In the genomic region with DNA sequence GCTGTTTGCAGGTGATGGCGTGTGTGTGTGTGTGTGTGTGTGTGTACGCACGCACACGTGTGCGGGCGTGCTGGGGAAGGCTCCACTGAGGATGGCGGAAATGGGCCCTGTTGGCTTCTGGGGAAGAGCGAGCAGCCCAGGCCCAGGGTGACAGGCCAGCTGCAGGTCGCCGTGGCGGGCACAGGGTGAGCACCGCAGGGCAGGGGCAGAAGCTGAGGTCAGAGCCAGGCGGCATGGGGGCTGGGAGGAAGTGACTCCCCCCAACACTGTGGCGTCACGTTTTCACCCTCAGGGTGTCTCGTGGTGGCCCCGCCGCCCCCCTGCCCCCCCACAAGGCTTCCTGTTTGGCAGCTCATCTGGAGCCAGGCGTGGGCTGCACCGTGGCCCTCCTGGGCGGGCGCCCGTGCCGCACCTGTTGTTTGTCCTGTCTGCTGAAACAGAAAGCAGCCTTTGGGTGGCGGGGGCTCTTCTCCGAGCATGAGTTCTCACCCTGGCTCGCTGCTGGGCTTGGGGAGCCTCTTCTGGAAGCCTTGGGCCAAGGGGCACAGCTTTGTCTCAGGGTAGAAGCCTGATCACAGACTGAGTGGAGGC, we compare ENCODE assay signal across 1 cellular context.
TF ChIP-seq lines count a peak whose summit lies in the region.

No MANE protein-coding gene starts in this region.

TF ChIP-seq in GM23338, 12 proteins besides CTCF, POLR2A, EP300 and RAD21 (continued from another document):
- TF ChIP-seq, protein P1, sequence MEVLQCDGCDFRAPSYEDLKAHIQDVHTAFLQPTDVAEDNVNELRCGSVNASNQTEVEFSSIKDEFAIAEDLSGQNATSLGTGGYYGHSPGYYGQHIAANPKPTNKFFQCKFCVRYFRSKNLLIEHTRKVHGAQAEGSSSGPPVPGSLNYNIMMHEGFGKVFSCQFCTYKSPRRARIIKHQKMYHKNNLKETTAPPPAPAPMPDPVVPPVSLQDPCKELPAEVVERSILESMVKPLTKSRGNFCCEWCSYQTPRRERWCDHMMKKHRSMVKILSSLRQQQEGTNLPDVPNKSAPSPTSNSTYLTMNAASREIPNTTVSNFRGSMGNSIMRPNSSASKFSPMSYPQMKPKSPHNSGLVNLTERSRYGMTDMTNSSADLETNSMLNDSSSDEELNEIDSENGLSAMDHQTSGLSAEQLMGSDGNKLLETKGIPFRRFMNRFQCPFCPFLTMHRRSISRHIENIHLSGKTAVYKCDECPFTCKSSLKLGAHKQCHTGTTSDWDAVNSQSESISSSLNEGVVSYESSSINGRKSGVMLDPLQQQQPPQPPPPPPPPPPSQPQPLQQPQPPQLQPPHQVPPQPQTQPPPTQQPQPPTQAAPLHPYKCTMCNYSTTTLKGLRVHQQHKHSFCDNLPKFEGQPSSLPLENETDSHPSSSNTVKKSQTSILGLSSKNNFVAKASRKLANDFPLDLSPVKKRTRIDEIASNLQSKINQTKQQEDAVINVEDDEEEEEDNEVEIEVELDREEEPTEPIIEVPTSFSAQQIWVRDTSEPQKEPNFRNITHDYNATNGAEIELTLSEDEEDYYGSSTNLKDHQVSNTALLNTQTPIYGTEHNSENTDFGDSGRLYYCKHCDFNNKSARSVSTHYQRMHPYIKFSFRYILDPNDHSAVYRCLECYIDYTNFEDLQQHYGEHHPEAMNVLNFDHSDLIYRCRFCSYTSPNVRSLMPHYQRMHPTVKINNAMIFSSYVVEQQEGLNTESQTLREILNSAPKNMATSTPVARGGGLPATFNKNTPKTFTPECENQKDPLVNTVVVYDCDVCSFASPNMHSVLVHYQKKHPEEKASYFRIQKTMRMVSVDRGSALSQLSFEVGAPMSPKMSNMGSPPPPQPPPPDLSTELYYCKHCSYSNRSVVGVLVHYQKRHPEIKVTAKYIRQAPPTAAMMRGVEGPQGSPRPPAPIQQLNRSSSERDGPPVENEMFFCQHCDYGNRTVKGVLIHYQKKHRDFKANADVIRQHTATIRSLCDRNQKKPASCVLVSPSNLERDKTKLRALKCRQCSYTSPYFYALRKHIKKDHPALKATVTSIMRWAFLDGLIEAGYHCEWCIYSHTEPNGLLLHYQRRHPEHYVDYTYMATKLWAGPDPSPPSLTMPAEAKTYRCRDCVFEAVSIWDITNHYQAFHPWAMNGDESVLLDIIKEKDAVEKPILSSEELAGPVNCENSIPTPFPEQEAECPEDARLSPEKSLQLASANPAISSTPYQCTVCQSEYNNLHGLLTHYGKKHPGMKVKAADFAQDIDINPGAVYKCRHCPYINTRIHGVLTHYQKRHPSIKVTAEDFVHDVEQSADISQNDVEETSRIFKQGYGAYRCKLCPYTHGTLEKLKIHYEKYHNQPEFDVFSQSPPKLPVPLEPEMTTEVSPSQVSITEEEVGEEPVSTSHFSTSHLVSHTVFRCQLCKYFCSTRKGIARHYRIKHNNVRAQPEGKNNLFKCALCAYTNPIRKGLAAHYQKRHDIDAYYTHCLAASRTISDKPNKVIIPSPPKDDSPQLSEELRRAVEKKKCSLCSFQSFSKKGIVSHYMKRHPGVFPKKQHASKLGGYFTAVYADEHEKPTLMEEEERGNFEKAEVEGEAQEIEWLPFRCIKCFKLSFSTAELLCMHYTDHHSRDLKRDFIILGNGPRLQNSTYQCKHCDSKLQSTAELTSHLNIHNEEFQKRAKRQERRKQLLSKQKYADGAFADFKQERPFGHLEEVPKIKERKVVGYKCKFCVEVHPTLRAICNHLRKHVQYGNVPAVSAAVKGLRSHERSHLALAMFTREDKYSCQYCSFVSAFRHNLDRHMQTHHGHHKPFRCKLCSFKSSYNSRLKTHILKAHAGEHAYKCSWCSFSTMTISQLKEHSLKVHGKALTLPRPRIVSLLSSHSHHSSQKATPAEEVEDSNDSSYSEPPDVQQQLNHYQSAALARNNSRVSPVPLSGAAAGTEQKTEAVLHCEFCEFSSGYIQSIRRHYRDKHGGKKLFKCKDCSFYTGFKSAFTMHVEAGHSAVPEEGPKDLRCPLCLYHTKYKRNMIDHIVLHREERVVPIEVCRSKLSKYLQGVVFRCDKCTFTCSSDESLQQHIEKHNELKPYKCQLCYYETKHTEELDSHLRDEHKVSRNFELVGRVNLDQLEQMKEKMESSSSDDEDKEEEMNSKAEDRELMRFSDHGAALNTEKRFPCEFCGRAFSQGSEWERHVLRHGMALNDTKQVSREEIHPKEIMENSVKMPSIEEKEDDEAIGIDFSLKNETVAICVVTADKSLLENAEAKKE (CRISPR knock-in tag; IDR thresholded peaks at IDR 0.05) = no peak
- TF ChIP-seq, protein P2, sequence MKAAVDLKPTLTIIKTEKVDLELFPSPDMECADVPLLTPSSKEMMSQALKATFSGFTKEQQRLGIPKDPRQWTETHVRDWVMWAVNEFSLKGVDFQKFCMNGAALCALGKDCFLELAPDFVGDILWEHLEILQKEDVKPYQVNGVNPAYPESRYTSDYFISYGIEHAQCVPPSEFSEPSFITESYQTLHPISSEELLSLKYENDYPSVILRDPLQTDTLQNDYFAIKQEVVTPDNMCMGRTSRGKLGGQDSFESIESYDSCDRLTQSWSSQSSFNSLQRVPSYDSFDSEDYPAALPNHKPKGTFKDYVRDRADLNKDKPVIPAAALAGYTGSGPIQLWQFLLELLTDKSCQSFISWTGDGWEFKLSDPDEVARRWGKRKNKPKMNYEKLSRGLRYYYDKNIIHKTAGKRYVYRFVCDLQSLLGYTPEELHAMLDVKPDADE (IDR thresholded peaks at IDR 0.05) = no peak
- no peak for TF ChIP-seq JUNB (IDR thresholded peaks at IDR 0.05; ENCODE audit: unreplicated experiment)
- TF ChIP-seq NANOG (IDR thresholded peaks at IDR 0.05; ENCODE audit: borderline replicate concordance) = no peak
- no peak for TF ChIP-seq ZNF114 (CRISPR knock-in tag; IDR thresholded peaks at IDR 0.05)
